2 cellular contexts compared by ENCODE assay signal in the genomic region with DNA sequence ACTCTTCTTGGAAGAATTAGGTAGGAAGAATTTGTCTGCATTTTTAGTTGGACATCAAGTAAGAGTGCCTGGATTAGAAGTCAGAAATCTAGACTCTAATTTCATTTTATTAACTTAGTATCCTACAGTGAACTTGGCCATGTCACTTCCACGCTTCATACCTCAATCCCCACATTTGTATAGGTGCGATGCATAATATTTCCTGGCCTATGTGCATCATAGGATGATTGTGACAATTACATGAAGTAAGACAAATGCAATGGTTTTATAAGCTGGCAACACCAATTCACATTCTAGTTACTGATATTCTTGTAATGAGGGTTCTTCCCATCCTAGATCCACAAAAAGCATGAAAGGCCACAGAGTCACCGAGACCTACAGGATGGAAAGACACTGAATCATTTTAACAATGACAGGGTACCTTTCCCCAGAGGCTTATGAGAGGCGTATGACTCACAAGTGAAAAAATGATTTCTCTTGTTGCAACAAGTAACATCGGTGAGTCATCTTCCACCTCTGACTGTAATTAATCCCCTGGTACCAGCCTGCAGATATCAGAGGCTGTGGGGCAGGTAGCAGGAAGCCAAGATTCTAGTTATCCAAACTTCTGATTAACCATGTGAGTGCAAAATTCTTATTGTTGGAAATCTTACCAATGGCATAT.
A peak's percentile ranks its signal among the peaks of the same experiment; 100 is the strongest.
TF ChIP-seq lines count a peak whose summit lies in the region.

No MANE protein-coding gene starts in this region.

TF ChIP-seq in IMR-90, 13 proteins besides CTCF, POLR2A, EP300 and RAD21:
- TF ChIP-seq RCOR1 (IDR thresholded peaks at IDR 0.05; ENCODE audit: insufficient replicate concordance, low read length), result no peak
- peak; percentile 10; the same call in 1 of the 2 replicates for TF ChIP-seq CEBPB (IDR thresholded peaks at IDR 0.05; ENCODE audit: low read depth, low read length)
- TF ChIP-seq FOS (IDR thresholded peaks at IDR 0.05; ENCODE audit: low read depth, low read length), result peak; percentile 55; the same call in 1 of the 2 replicates

TF ChIP-seq in K562, 482 proteins besides CTCF, POLR2A, EP300 and RAD21:
- TF ChIP-seq, protein P1, sequence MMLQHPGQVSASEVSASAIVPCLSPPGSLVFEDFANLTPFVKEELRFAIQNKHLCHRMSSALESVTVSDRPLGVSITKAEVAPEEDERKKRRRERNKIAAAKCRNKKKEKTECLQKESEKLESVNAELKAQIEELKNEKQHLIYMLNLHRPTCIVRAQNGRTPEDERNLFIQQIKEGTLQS (IDR thresholded peaks at IDR 0.05), result peak; percentile 48; the same call in 1 of the 2 replicates
- TF ChIP-seq, protein P1 (CRISPR knock-in tag; conservative IDR thresholded peaks at IDR 0.05), result no peak
- TF ChIP-seq PPARD (CRISPR knock-in tag; IDR thresholded peaks at IDR 0.05) (no peak), ATF1 (CRISPR knock-in tag; IDR thresholded peaks at IDR 0.05) (no peak), ATF1 (tag; IDR thresholded peaks at IDR 0.05) (no peak)
- TF ChIP-seq, protein P2, sequence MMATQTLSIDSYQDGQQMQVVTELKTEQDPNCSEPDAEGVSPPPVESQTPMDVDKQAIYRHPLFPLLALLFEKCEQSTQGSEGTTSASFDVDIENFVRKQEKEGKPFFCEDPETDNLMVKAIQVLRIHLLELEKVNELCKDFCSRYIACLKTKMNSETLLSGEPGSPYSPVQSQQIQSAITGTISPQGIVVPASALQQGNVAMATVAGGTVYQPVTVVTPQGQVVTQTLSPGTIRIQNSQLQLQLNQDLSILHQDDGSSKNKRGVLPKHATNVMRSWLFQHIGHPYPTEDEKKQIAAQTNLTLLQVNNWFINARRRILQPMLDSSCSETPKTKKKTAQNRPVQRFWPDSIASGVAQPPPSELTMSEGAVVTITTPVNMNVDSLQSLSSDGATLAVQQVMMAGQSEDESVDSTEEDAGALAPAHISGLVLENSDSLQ (IDR thresholded peaks at IDR 0.05), result no peak
